Comparison of ENCODE assay signal across 14 cellular contexts in the genomic region with DNA sequence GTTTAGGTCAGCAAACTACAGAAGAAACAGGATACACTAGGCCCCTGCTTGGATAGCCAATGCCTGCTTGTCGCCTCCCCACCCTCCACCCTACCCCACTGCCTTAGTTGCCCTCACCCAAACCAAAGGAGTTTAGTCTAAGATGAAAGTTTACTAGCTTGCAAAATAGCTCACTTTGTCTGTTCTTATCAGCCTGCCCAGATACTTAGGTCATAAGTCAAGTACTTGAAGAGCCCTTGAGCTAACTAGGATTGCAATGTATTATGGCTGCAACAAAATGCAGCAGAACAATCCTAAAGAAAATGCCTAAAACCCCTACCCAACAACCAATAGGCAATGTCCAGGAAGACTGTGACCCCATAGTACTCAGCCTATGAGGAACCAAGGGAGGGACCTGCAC. TPM values are rescaled to one million over a fixed set of nuclear protein-coding genes. Genes with fewer than 3 reads are reported as not detected.
DNase-seq lines count a peak whose midpoint lies in the region; ATAC-seq and TF ChIP-seq lines count a peak whose summit lies in the region.
"Had no signal": no experiment of that assay in that cellular context is flagged by ENCODE, and none has a peak within 500 bp of the region (broad histone marks: within the 10 kb centered on the region; RNA-seq: fewer than 3 reads in every experiment).

No MANE protein-coding gene starts in this region.

- no peak for TF ChIP-seq CTCF in DND-41 (IDR thresholded peaks at IDR 0.05; ENCODE audit: borderline replicate concordance, extremely low read depth, low read length, poor library complexity, severe bottlenecking)
- no peak for TF ChIP-seq CTCF in left lung (IDR thresholded peaks at IDR 0.05)
- TF ChIP-seq CTCF in tibial nerve (IDR thresholded peaks at IDR 0.05): no peak
- TF ChIP-seq CTCF in colonic mucosa (IDR thresholded peaks at IDR 0.05): no peak

- DNase-seq in DMS53 (lab: John Stamatoyannopoulos, UW) (peak; percentile 24), DMS53 treated with DMSO at 0.1 percent for 48 hours (lab: John Stamatoyannopoulos, UW; ENCODE audit: unreplicated experiment) (no peak), DND-41 (no peak), amniotic epithelial cell (ENCODE audit: low read depth) (peak; percentile 21), left lung (no peak), tibial nerve (ENCODE audit: low spot score in 2 of 2) (no peak), colonic mucosa (no peak)
- DNase-seq: Caco-2; CD8-positive, alpha-beta T cell; GM23248 had no signal

- H3K4me3 ChIP-seq in DND-41 (ENCODE audit: low read depth in 1 of 2, low read length in 2 of 2): no peak overlapping the region
- H3K4me3 ChIP-seq in left lung: no peak overlapping the region
- H3K4me3 ChIP-seq in tibial nerve: no peak overlapping the region
- H3K4me3 ChIP-seq in colonic mucosa: no peak overlapping the region
- H3K4me3 ChIP-seq: GM12878, GM23248 had no signal

- ATAC-seq in DND-41 (ENCODE audit: insufficient read depth, low read depth) (no peak), left lung (peak; percentile 79), HG03280 (IDR thresholded peaks at IDR 0.05; ENCODE audit: unreplicated experiment) (no peak)
- ATAC-seq: CD8-positive, alpha-beta T cell; GM12878; HCT116 had no signal

- 56 to 76% methylated on average over 1 of the region's 1 CpG for WGBS in tibial nerve, 2 donors

- H3K27me3 ChIP-seq in DND-41 (ENCODE audit: insufficient read depth, low read length, poor library complexity): no peaks in the 10 kb centered on the region
- no peaks in the 10 kb centered on the region for H3K27me3 ChIP-seq in left lung
- H3K27me3 ChIP-seq in tibial nerve: no peaks in the 10 kb centered on the region
- H3K27me3 ChIP-seq in colonic mucosa: no peaks in the 10 kb centered on the region

- intact Hi-C loops in left lung (cut with DNase I) (no loop called here), colonic mucosa (cut with DNase I) (no loop called here)

- H3K9me3 ChIP-seq in DND-41 (ENCODE audit: insufficient read depth, low read length, severe bottlenecking) (no peaks in the 10 kb centered on the region), left lung (peaks cover 0 to 1% of the 10 kb centered on the region in 2 donors), tibial nerve (peaks cover 0 to 11% (median 0%) of the 10 kb centered on the region in 4 donors), colonic mucosa (no peaks in the 10 kb centered on the region)

- H3K36me3 ChIP-seq in DND-41 (ENCODE audit: insufficient read depth, low read length) (no peaks in the 10 kb centered on the region), left lung (no peaks in the 10 kb centered on the region), tibial nerve (no peaks in the 10 kb centered on the region), colonic mucosa (no peaks in the 10 kb centered on the region)

- H3K79me2 ChIP-seq in DND-41 (ENCODE audit: insufficient read depth, low read length): no peaks in the 10 kb centered on the region

- H3K4me2 ChIP-seq in DND-41 (ENCODE audit: insufficient read depth, low read length): no peak overlapping the region

- H3K27ac ChIP-seq in DND-41 (ENCODE audit: low read length) (peak overlapping the region; percentile 49), left lung (no peak overlapping the region), tibial nerve (no peak overlapping the region), colonic mucosa (no peak overlapping the region)
- H3K27ac ChIP-seq: 22Rv1, GM23248 had no signal

- H3K9ac ChIP-seq in DND-41 (ENCODE audit: low read depth, low read length): no peak overlapping the region
- no peak overlapping the region for H3K9ac ChIP-seq in colonic mucosa (ENCODE audit: low read depth in 2 of 2, low read length in 2 of 2)
- H3K9ac ChIP-seq: GM23248 had no signal

- H4K20me1 ChIP-seq in DND-41 (ENCODE audit: insufficient read depth, low read length): no peaks in the 10 kb centered on the region

- TF ChIP-seq EP300 in tibial nerve (IDR thresholded peaks at IDR 0.05): no peak

- TF ChIP-seq POLR2A in tibial nerve (IDR thresholded peaks at IDR 0.05): no peak

- H3K4me1 ChIP-seq in DND-41 (ENCODE audit: insufficient read depth, low read length) (peaks cover 18% of the 10 kb centered on the region), left lung (no peaks in the 10 kb centered on the region), tibial nerve (no peaks in the 10 kb centered on the region), colonic mucosa (no peaks in the 10 kb centered on the region)

- H2AFZ ChIP-seq in DND-41 (ENCODE audit: low read depth, low read length): no peak overlapping the region
- H2AFZ ChIP-seq: GM23248 had no signal

RNA-seq across cellular contexts. Expression of a gene that starts 7.3 kb away (rescaled TPM):
- total RNA-seq in left lung (10 to 100 TPM; 72.7 to 76.3 TPM), tibial nerve (100 to 1,000 TPM in 1 of 4 donors, 10 to 100 TPM in 3; 62.2 to 114 (median 67.0) TPM), colonic mucosa (100 to 1,000 TPM; 120 to 201 TPM)

RNA-seq across cellular contexts. Expression of a gene that starts 59.7 kb away (rescaled TPM):
- total RNA-seq in left lung: 10 to 100 TPM; 78.2 to 81.3 TPM
- 100 to 1,000 TPM in 1 of 4 donors, 10 to 100 TPM in 3; 71.6 to 119 (median 78.6) TPM for total RNA-seq in tibial nerve
- 100 to 1,000 TPM; 211 to 295 TPM for total RNA-seq in colonic mucosa

Comparison
In these comparisons a context has a peak if more than half of its experiments do, and no peak if none do; other contexts are left out.
1. DNase-seq: peak in DMS53 (single experiment) and amniotic epithelial cell (single experiment); none in DMS53 treated with DMSO at 0.1 percent for 48 hours (single experiment), DND-41 (single experiment), left lung (0 of 2), tibial nerve (0 of 2) and colonic mucosa (single experiment).